7 cellular contexts compared by ENCODE assay signal in the genomic region with DNA sequence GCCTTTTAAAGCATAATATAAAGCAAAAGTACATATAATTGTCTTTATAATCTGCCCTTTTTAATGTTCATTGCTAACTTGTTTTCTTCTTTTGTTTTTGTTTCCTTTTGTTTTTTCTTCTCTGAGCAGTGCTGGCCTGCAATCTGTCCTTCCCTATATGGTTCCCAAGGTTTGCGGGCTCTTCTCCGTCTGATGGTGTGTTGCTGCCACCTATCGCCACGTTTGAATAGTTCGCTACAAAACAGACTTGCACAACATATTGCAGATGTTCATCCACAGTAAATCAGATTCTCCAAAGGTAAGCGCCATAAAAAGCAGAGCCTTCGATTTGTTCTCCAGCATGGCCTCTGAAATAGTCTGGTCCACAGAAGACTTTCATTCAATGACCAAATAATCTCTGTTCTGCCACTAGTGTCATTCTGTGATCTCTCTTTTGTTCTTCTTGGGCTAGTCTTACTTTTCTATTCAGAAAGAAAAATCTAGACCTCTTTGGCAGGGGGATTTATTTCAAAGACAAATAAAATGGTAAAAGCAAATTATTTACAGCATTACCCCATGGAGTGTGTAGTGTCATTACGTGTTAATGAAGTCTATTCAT. TPM values are rescaled to one million over a fixed set of nuclear protein-coding genes. Genes with fewer than 3 reads are reported as not detected.
DNase-seq lines count a peak whose midpoint lies in the region; ATAC-seq, FAIRE-seq and TF ChIP-seq lines count a peak whose summit lies in the region.

No MANE protein-coding gene starts in this region.

- WGBS in heart left ventricle, 4 donors = 3 to 6% (median 4%) methylated on average over 8 of the region's 8 CpGs

- TF ChIP-seq CTCF in GM12874 (IDR thresholded peaks at IDR 0.05; ENCODE audit: insufficient read depth, low read depth, low read length) = peak; percentile 62; the same call in 1 of the 2 replicates
- TF ChIP-seq CTCF in HEK293 (tag by site-specific recombination; IDR thresholded peaks at IDR 0.05) = peak; percentile 49; the same call in 1 of the 2 replicates
- peak; percentile 40 to 71 (median 62) for TF ChIP-seq CTCF in heart left ventricle (IDR thresholded peaks at IDR 0.05)

- ATAC-seq in heart left ventricle = peak; percentile 58 to 89 (median 84)

- CTCF ChIA-PET in HEK293 (lab: Yijun Ruan, JAX) = no interaction called here

- DNase-seq in MG63 (peak; percentile 37), RCC 7860 (ENCODE audit: low spot score) (peak; percentile 53), heart left ventricle (peak; percentile 33 to 51 (median 38)), putamen (ENCODE audit: low spot score) (peak; percentile 58)
- DNase-seq in activated naive CD8-positive, alpha-beta T cell treated with anti-CD3 and anti-CD28 coated beads, Interleukin-2, amount 50 U/mL, for 16 hours (ENCODE audit: low read depth, low spot score) = peak; percentile 1

- H3K27me3 ChIP-seq in MG63 (no peaks in the 10 kb centered on the region), heart left ventricle (no peaks in the 10 kb centered on the region)

- FAIRE-seq in RCC 7860 (lab: Jason Lieb, UNC) = peak; percentile 65

- no peak for TF ChIP-seq POLR2A in heart left ventricle (IDR thresholded peaks at IDR 0.05)

- H3K4me1 ChIP-seq in HEK293 (ENCODE audit: control insufficient read depth, insufficient read depth, low read length) (no peaks in the 10 kb centered on the region), heart left ventricle (no peaks in the 10 kb centered on the region)

- POLR2A ChIA-PET in HEK293 (lab: Yijun Ruan, JAX) = no interaction called here

- intact Hi-C loops in heart left ventricle (cut with DNase I) = no loop called here

- no peaks in the 10 kb centered on the region for H3K9me3 ChIP-seq in HEK293 (ENCODE audit: control insufficient read depth, insufficient read depth, low read depth, low read length)
- H3K9me3 ChIP-seq in MG63 = no peaks in the 10 kb centered on the region
- no peaks in the 10 kb centered on the region for H3K9me3 ChIP-seq in heart left ventricle

- H3K36me3 ChIP-seq in HEK293 (ENCODE audit: control insufficient read depth in 2 of 2, insufficient read depth in 1 of 2, low read length in 2 of 2) (no peaks in the 10 kb centered on the region), MG63 (no peaks in the 10 kb centered on the region), heart left ventricle (no peaks in the 10 kb centered on the region)

- H3K4me3 ChIP-seq in HEK293 (ENCODE audit: low read depth, low read length) (no peak overlapping the region), MG63 (no peak overlapping the region), heart left ventricle (no peak overlapping the region)

- no peak overlapping the region for H3K27ac ChIP-seq in HEK293 (ENCODE audit: extremely low read depth, low read depth, low read length)
- H3K27ac ChIP-seq in heart left ventricle = no peak overlapping the region

TF ChIP-seq in HEK293, 187 proteins besides CTCF, POLR2A, EP300 and RAD21:
- 0 out of 2 replicates have a peak, but pooled peaks have one; percentile 15 for TF ChIP-seq ZBTB17 (tag by site-specific recombination; IDR thresholded peaks at IDR 0.05)
- no peak for TF ChIP-seq ZNF114 (tag by site-specific recombination; IDR thresholded peaks at IDR 0.05)
- TF ChIP-seq ZNF654 (tag by site-specific recombination; IDR thresholded peaks at IDR 0.05; ENCODE audit: low read depth) = peak; percentile 91

RNA-seq across cellular contexts. Expression of gene C12orf50, which starts 33.5 kb away (rescaled TPM):
- total RNA-seq in MG63 (2014; rRNA removed; shearing (Covaris generic); ENCODE audit: low replicate concordance) = not detected in 2 replicates
- total RNA-seq in heart left ventricle = under 1 TPM in 2 of 9 donors, not detected in 7; 0.06 to 0.08 TPM
- under 1 TPM in 1 of 2 donors, not detected in 1; 0.10 TPM for polyA plus RNA-seq in heart left ventricle

Comparison
In these comparisons a context has a peak if more than half of its experiments do, and no peak if none do; other contexts are left out.
1. DNase-seq: peak in every context shown above with its lines; median percentile 58 in putamen; 53 in RCC 7860; 38 in heart left ventricle; 37 in MG63; 1 in activated naive CD8-positive, alpha-beta T cell treated with anti-CD3 and anti-CD28 coated beads, Interleukin-2, amount 50 U/mL, for 16 hours.